In the genomic region with DNA sequence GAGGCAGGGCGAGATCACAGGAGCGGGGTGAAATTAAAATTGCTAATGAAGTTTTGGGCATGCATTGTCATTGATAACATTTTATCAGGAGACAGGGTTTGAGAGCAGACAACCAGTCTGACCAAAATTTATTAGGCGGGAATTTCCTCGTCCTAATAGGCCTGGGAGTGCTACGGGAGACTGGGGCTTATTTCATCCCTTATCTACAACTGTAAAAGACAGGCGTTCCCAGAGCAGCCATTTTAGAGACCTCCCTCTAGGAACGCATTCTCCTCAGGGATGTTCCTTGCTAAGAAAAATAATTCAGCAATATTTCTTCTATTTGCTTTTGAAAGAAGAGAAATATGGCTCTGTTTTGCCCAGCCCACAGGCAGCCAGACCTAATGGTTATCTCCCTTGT, we compare ENCODE assay signal across 2 cellular contexts.
TF ChIP-seq lines count a peak whose summit lies in the region.

No MANE protein-coding gene starts in this region.

TF ChIP-seq in HCT116, 20 proteins besides CTCF, POLR2A, EP300 and RAD21:
- TF ChIP-seq CBX3 (IDR thresholded peaks at IDR 0.05; ENCODE audit: low read depth), result peak; percentile 81; the same call in 1 of the 2 replicates
TF ChIP-seq in HCT116: peak in this region for 1; not testable (repeated sequence) for 19.

TF ChIP-seq in K562, 482 proteins besides CTCF, POLR2A, EP300 and RAD21:
- 0 out of 2 replicates have a peak, but pooled peaks have one; percentile 15 for TF ChIP-seq CXXC5 (CRISPR knock-in tag; IDR thresholded peaks at IDR 0.05)
- TF ChIP-seq TRIM28 (IDR thresholded peaks at IDR 0.05), result peak; percentile 47; the same call in 1 of the 2 replicates
- TF ChIP-seq, protein P1, sequence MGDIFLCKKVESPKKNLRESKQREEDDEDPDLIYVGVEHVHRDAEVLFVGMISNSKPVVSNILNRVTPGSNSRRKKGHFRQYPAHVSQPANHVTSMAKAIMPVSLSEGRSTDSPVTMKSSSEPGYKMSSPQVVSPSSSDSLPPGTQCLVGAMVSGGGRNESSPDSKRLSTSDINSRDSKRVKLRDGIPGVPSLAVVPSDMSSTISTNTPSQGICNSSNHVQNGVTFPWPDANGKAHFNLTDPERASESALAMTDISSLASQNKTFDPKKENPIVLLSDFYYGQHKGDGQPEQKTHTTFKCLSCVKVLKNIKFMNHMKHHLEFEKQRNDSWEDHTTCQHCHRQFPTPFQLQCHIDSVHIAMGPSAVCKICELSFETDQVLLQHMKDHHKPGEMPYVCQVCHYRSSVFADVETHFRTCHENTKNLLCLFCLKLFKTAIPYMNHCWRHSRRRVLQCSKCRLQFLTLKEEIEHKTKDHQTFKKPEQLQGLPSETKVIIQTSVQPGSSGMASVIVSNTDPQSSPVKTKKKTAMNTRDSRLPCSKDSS (IDR thresholded peaks at IDR 0.05; ENCODE audit: low read depth, partially characterized antibody), result peak; percentile 70
- TF ChIP-seq CBX5 (IDR thresholded peaks at IDR 0.05; ENCODE audit: borderline replicate concordance, low read depth), result peak; percentile 90
- TF ChIP-seq CBX3 (IDR thresholded peaks at IDR 0.05; ENCODE audit: borderline replicate concordance in 1 of 2, low read length in 2 of 2), result peak in 1 of 2 experiments; percentile 57; a peak in 1 of 3 replicates
